Comparison of ENCODE assay signal across 9 cellular contexts in genomic region chr13:96958286-96958891, GRCh38. TPM values are rescaled to one million over a fixed set of nuclear protein-coding genes. Genes with fewer than 3 reads are reported as not detected.
DNase-seq lines count a peak whose midpoint lies in the region; ATAC-seq lines count a peak whose summit lies in the region.
"Had no signal": no experiment of that assay in that cellular context is flagged by ENCODE, and none has a peak within 500 bp of the region (broad histone marks: within the 10 kb centered on the region; RNA-seq: fewer than 3 reads in every experiment).

No MANE protein-coding gene starts in this region.

- no peak overlapping the region for H3K4me3 ChIP-seq in MG63

- no peaks in the 10 kb centered on the region for H3K9me3 ChIP-seq in MG63

- DNase-seq in EL = peak; percentile 28
- peak; percentile 80 for DNase-seq in NCI-H526 treated with DMSO at 0.1 percent for 48 hours (lab: John Stamatoyannopoulos, UW)
- DNase-seq in cerebellar cortex (ENCODE audit: low spot score) = peak; percentile 27
- peak; percentile 73 for DNase-seq in midbrain (lab: John Stamatoyannopoulos, UW)
- no peak for DNase-seq in activated naive CD4-positive, alpha-beta T cell treated with anti-CD3 and anti-CD28 coated beads, Interleukin-2, amount 50 U/mL, for 16 hours
- DNase-seq in MG63 = no peak

- peak; percentile 45 for ATAC-seq in HG02798 (IDR thresholded peaks at IDR 0.05; ENCODE audit: poor library complexity, unreplicated experiment)
- ATAC-seq in activated T-helper 17 cell treated with anti-CD3 and anti-CD28 coated beads, Interleukin-2, amount 50 U/mL, for 72 hours (replicated peaks) = no peak

- no peaks in the 10 kb centered on the region for H3K36me3 ChIP-seq in MG63

- H3K27me3 ChIP-seq in MG63 = no peaks in the 10 kb centered on the region

- no peaks in the 10 kb centered on the region for H3K4me1 Mint-ChIP-seq in activated T-helper 17 cell treated with anti-CD3 and anti-CD28 coated beads, Interleukin-2, amount 50 U/mL, for 72 hours

- H3K27ac Mint-ChIP-seq in activated T-helper 17 cell treated with anti-CD3 and anti-CD28 coated beads, Interleukin-2, amount 50 U/mL, for 72 hours = no peak overlapping the region

- H3K36me3 Mint-ChIP-seq in activated T-helper 17 cell treated with anti-CD3 and anti-CD28 coated beads, Interleukin-2, amount 50 U/mL, for 72 hours (ENCODE audit: low read depth) = no peaks in the 10 kb centered on the region

- no peak overlapping the region for H3K4me3 Mint-ChIP-seq in activated T-helper 17 cell treated with anti-CD3 and anti-CD28 coated beads, Interleukin-2, amount 50 U/mL, for 72 hours

- peaks cover 4% of the 10 kb centered on the region for H3K27me3 Mint-ChIP-seq in activated T-helper 17 cell treated with anti-CD3 and anti-CD28 coated beads, Interleukin-2, amount 50 U/mL, for 72 hours

- no peaks in the 10 kb centered on the region for H3K9me3 Mint-ChIP-seq in activated T-helper 17 cell treated with anti-CD3 and anti-CD28 coated beads, Interleukin-2, amount 50 U/mL, for 72 hours

RNA-seq across cellular contexts. Expression of gene OXGR1, which starts 35.9 kb away (rescaled TPM):
- total RNA-seq in activated T-helper 17 cell treated with anti-CD3 and anti-CD28 coated beads, Interleukin-2, amount 50 U/mL, for 72 hours = not detected
- not detected in 2 replicates for total RNA-seq in MG63 (2014; rRNA removed; shearing (Covaris generic); ENCODE audit: low replicate concordance)
- total RNA-seq: T-helper 1 cell treated with Interleukin-12 subunit alpha and Interleukin-12 subunit beta and Interleukin-4 antibody, amounts not matched to agents 30 ng/mL and 1 ng/mL, for 36 hours had no signal

Comparison
In these comparisons a context has a peak if more than half of its experiments do, and no peak if none do; other contexts are left out.
1. DNase-seq: peak in EL (single experiment), NCI-H526 treated with DMSO at 0.1 percent for 48 hours (single experiment), cerebellar cortex (single experiment) and midbrain (single experiment); none in activated naive CD4-positive, alpha-beta T cell treated with anti-CD3 and anti-CD28 coated beads, Interleukin-2, amount 50 U/mL, for 16 hours (single experiment) and MG63 (single experiment).